8 cellular contexts compared by ENCODE assay signal in genomic region chr2:176652300-176653182, GRCh38.
DNase-seq lines count a peak whose midpoint lies in the region; ATAC-seq and TF ChIP-seq lines count a peak whose summit lies in the region.

No MANE protein-coding gene starts in this region.

- no peak overlapping the region for H3K4me2 ChIP-seq in PC-9

- H2AFZ ChIP-seq in PC-9 = no peak overlapping the region

- peaks cover 21% of the 10 kb centered on the region; the same call in 1 of the 2 replicates for H3K27me3 ChIP-seq in PC-9 (ENCODE audit: insufficient read depth, low read depth)

- H3K4me1 ChIP-seq in PC-9 (replicated peaks; ENCODE audit: insufficient read depth) = no peaks in the 10 kb centered on the region
- H3K4me1 ChIP-seq in mucosa of descending colon (ENCODE audit: low read depth) = no peaks in the 10 kb centered on the region

- peak; percentile 75 for ATAC-seq in GM19395 (IDR thresholded peaks at IDR 0.05; ENCODE audit: unreplicated experiment)
- ATAC-seq in mucosa of descending colon = peak; percentile 72
- no peak for ATAC-seq in GM18873 (IDR thresholded peaks at IDR 0.05; ENCODE audit: low FRiP score, unreplicated experiment)
- ATAC-seq in HG03097 (IDR thresholded peaks at IDR 0.05; ENCODE audit: low FRiP score, unreplicated experiment) = no peak

- H3K4me3 ChIP-seq in PC-9 (no peak overlapping the region), choroid plexus epithelial cell (ENCODE audit: low read depth, low read length) (no peak overlapping the region), mucosa of descending colon (no peak overlapping the region)

- H3K9me3 ChIP-seq in PC-9 (ENCODE audit: insufficient read depth, low read depth) (no peaks in the 10 kb centered on the region), mucosa of descending colon (no peaks in the 10 kb centered on the region)

- no TSS peak for BruUV-seq in PC-9 (replicated peaks; lab: Mats Ljungman, UMichigan)

- DNase-seq in D341Med (ENCODE audit: low spot score) = peak; percentile 43
- DNase-seq in PC-9 = peak; percentile 15 to 45
- DNase-seq in choroid plexus epithelial cell (ENCODE audit: low read depth) = peak; percentile 72
- DNase-seq in mucosa of descending colon = peak in 1 of 3 donors; percentile 51

- intact Hi-C loops in PC-9 (cut with micrococcal nuclease; ENCODE audit: unreplicated experiment) = loop anchor here (1.0 to 10.0 kb wide), 9 partner anchors 100 to 1288 kb away; no protein-coding TSS in a partner anchor
- intact Hi-C loops in mucosa of descending colon (cut with DNase I, micrococcal nuclease) = loop anchor here in 1 of 2 donors (5.0 to 10.0 kb wide), 2 partner anchors 162 to 525 kb away; partner anchors contain the start of gene HOXD8

- no peaks in the 10 kb centered on the region for H3K9me2 ChIP-seq in PC-9 (ENCODE audit: insufficient read depth)

- no peaks in the 10 kb centered on the region for H3K79me2 ChIP-seq in PC-9 (ENCODE audit: low read depth)

- H3K36me3 ChIP-seq in PC-9 (ENCODE audit: low read depth) (no peaks in the 10 kb centered on the region), mucosa of descending colon (ENCODE audit: low read depth) (no peaks in the 10 kb centered on the region)

- CTCF ChIA-PET in PC-9 (lab: Charles Lee) = interaction anchor here (0.5 to 3.0 kb wide), 20 partner anchors 14 to 1881 kb away, joined by 3 to 16 read pairs (median 4); no protein-coding TSS in a partner anchor

- no peaks in the 10 kb centered on the region for H3F3A ChIP-seq in PC-9 (ENCODE audit: insufficient read depth, low read depth)

- TF ChIP-seq CTCF in LNCAP (IDR thresholded peaks at IDR 0.05) (peak; percentile 66), PC-9 (conservative IDR thresholded peaks at IDR 0.05) (peak; percentile 97), choroid plexus epithelial cell (conservative IDR thresholded peaks at IDR 0.05; ENCODE audit: low read depth, low read length) (peak; percentile 70), mucosa of descending colon (IDR thresholded peaks at IDR 0.05) (peak; percentile 55)

- H4K20me1 ChIP-seq in PC-9 (ENCODE audit: insufficient read depth) = no peaks in the 10 kb centered on the region

- no peak overlapping the region for H3K27ac ChIP-seq in PC-9

- POLR2A ChIA-PET in PC-9 (lab: Charles Lee; ENCODE audit: unreplicated experiment) = no interaction called here

Comparison
In these comparisons a context has a peak if more than half of its experiments do, and no peak if none do; other contexts are left out.
1. ATAC-seq: peak in GM19395 (single experiment) and mucosa of descending colon (single experiment); none in GM18873 (single experiment) and HG03097 (single experiment).
2. Peak in every context shown above with its lines, with median percentiles within 50 percentile points of each other: CTCF ChIP-seq.